11 cellular contexts compared by ENCODE assay signal in the genomic region with DNA sequence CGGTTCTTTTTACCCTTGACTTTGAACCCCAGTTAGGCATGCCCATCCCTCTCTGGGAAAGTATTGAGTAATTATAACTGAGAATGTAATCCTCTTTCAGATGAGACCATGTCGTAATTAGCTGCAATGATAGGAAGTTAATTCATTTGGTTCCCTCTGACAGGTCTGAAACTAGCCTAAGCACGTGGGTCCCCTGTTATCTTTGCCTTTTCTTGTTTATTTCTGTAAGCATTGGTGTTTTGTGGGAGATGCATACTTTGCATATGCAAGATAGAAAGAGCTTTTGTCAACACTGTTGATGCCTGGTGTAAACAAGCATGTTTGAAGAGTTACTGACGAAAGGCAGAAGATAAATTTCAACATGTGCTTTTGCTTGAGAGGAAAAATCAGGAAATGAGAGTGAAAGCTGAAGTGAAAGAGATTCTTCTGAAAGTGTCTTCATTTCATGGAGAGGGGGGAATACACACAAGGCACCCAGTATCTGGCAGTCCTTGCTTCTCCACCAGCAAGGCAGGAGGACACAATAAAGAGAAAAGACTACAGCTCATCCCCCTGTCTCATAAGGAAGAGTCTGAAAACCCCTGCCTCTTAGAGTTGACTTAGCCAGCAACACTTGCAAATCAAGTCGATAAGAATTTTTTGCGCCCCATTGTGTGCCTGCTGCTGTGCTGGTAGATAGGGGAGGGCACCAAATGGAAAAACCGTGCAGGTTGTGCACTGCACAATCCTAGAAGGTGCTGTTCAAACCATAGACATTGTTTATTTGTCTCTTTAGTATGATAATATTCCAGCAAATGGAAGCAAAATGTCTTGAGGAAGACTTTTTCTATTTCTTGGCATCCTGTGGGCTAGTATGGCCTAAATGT.
DNase-seq lines count a peak whose midpoint lies in the region; ATAC-seq lines count a peak whose summit lies in the region.
"Had no signal": no experiment of that assay in that cellular context is flagged by ENCODE, and none has a peak within 500 bp of the region (broad histone marks: within the 10 kb centered on the region; RNA-seq: fewer than 3 reads in every experiment).

No MANE protein-coding gene starts in this region.

- DNase-seq in NCI-H82 (lab: John Stamatoyannopoulos, UW): peak; percentile 28
- no peak for DNase-seq in NCI-H82 treated with DMSO at 0.1 percent for 48 hours (lab: John Stamatoyannopoulos, UW; ENCODE audit: unreplicated experiment)
- DNase-seq in SKM-1 (lab: John Stamatoyannopoulos, UW; ENCODE audit: unreplicated experiment): peak; percentile 48
- no peak for DNase-seq in activated T-helper 1 cell treated with anti-CD3 and anti-CD28 coated beads, Interleukin-12 subunit alpha, Interleukin-12 subunit beta, Interleukin-2, Interleukin-4 antibody, amounts not matched to agents 30 ng/mL and 10 ng/mL and 1 ng/mL, durations not matched to agents 14 hours and 24 hours and 36 hours (ENCODE audit: low spot score)
- no peak for DNase-seq in NCI-H748 (lab: John Stamatoyannopoulos, UW; ENCODE audit: unreplicated experiment)
- no peak for DNase-seq in activated CD4-positive, alpha-beta memory T cell treated with anti-CD3 and anti-CD28 coated beads, Interleukin-2, amount 10 ng/mL, durations not matched to agents 7 days and 5 days
- DNase-seq: left cardiac atrium, NCI-H1694 had no signal

- intact Hi-C loops in activated T-helper 1 cell treated with anti-CD3 and anti-CD28 coated beads, Interleukin-12 subunit alpha, Interleukin-12 subunit beta, Interleukin-2, Interleukin-4 antibody, amounts not matched to agents 30 ng/mL and 10 ng/mL and 1 ng/mL, durations not matched to agents 14 hours and 24 hours and 36 hours (cut with micrococcal nuclease): no loop called here

- POLR2A ChIA-PET in activated CD4-positive, alpha-beta memory T cell treated with anti-CD3 and anti-CD28 coated beads, Interleukin-2, amount 10 ng/mL, durations not matched to agents 7 days and 5 days (lab: Charles Lee): no interaction called here

- H3K27me3 Mint-ChIP-seq in activated T-helper 1 cell treated with anti-CD3 and anti-CD28 coated beads, Interleukin-12 subunit alpha, Interleukin-12 subunit beta, Interleukin-2, Interleukin-4 antibody, amounts not matched to agents 30 ng/mL and 10 ng/mL and 1 ng/mL, durations not matched to agents 14 hours and 24 hours and 36 hours (ENCODE audit: insufficient read depth): peaks cover 18% of the 10 kb centered on the region
- peaks cover 26% of the 10 kb centered on the region for H3K27me3 Mint-ChIP-seq in activated CD4-positive, alpha-beta memory T cell treated with anti-CD3 and anti-CD28 coated beads, Interleukin-2, amount 10 ng/mL, durations not matched to agents 7 days and 5 days

- no peak overlapping the region for H3K27ac Mint-ChIP-seq in activated T-helper 1 cell treated with anti-CD3 and anti-CD28 coated beads, Interleukin-12 subunit alpha, Interleukin-12 subunit beta, Interleukin-2, Interleukin-4 antibody, amounts not matched to agents 30 ng/mL and 10 ng/mL and 1 ng/mL, durations not matched to agents 14 hours and 24 hours and 36 hours
- H3K27ac Mint-ChIP-seq in activated CD4-positive, alpha-beta memory T cell treated with anti-CD3 and anti-CD28 coated beads, Interleukin-2, amount 10 ng/mL, durations not matched to agents 7 days and 5 days: no peak overlapping the region

- ATAC-seq in HG03060 (IDR thresholded peaks at IDR 0.05; ENCODE audit: low read depth, unreplicated experiment): peak; percentile 66

- no peaks in the 10 kb centered on the region for H3K36me3 Mint-ChIP-seq in activated T-helper 1 cell treated with anti-CD3 and anti-CD28 coated beads, Interleukin-12 subunit alpha, Interleukin-12 subunit beta, Interleukin-2, Interleukin-4 antibody, amounts not matched to agents 30 ng/mL and 10 ng/mL and 1 ng/mL, durations not matched to agents 14 hours and 24 hours and 36 hours (ENCODE audit: low read depth)
- H3K36me3 Mint-ChIP-seq in activated CD4-positive, alpha-beta memory T cell treated with anti-CD3 and anti-CD28 coated beads, Interleukin-2, amount 10 ng/mL, durations not matched to agents 7 days and 5 days (ENCODE audit: low read depth): no peaks in the 10 kb centered on the region

- H3K4me3 Mint-ChIP-seq in activated T-helper 1 cell treated with anti-CD3 and anti-CD28 coated beads, Interleukin-12 subunit alpha, Interleukin-12 subunit beta, Interleukin-2, Interleukin-4 antibody, amounts not matched to agents 30 ng/mL and 10 ng/mL and 1 ng/mL, durations not matched to agents 14 hours and 24 hours and 36 hours: no peak overlapping the region
- no peak overlapping the region for H3K4me3 Mint-ChIP-seq in activated CD4-positive, alpha-beta memory T cell treated with anti-CD3 and anti-CD28 coated beads, Interleukin-2, amount 10 ng/mL, durations not matched to agents 7 days and 5 days

- peaks cover 3% of the 10 kb centered on the region for H3K9me3 Mint-ChIP-seq in activated T-helper 1 cell treated with anti-CD3 and anti-CD28 coated beads, Interleukin-12 subunit alpha, Interleukin-12 subunit beta, Interleukin-2, Interleukin-4 antibody, amounts not matched to agents 30 ng/mL and 10 ng/mL and 1 ng/mL, durations not matched to agents 14 hours and 24 hours and 36 hours
- peaks cover 2% of the 10 kb centered on the region for H3K9me3 Mint-ChIP-seq in activated CD4-positive, alpha-beta memory T cell treated with anti-CD3 and anti-CD28 coated beads, Interleukin-2, amount 10 ng/mL, durations not matched to agents 7 days and 5 days

- H3K27ac ChIP-seq in temporal lobe (ENCODE audit: low read depth, low read length): peak overlapping the region; percentile 4
- H3K27ac ChIP-seq: 22Rv1 had no signal

- CTCF ChIA-PET in activated CD4-positive, alpha-beta memory T cell treated with anti-CD3 and anti-CD28 coated beads, Interleukin-2, amount 10 ng/mL, durations not matched to agents 7 days and 5 days (lab: Charles Lee): interaction anchor here (0.9 kb wide), 1 partner anchor 115 kb away, joined by 3 read pairs; no protein-coding TSS in a partner anchor

- no peaks in the 10 kb centered on the region for H3K4me1 Mint-ChIP-seq in activated T-helper 1 cell treated with anti-CD3 and anti-CD28 coated beads, Interleukin-12 subunit alpha, Interleukin-12 subunit beta, Interleukin-2, Interleukin-4 antibody, amounts not matched to agents 30 ng/mL and 10 ng/mL and 1 ng/mL, durations not matched to agents 14 hours and 24 hours and 36 hours (ENCODE audit: low read depth)
- no peaks in the 10 kb centered on the region for H3K4me1 Mint-ChIP-seq in activated CD4-positive, alpha-beta memory T cell treated with anti-CD3 and anti-CD28 coated beads, Interleukin-2, amount 10 ng/mL, durations not matched to agents 7 days and 5 days

Comparison
In these comparisons a context has a peak if more than half of its experiments do, and no peak if none do; other contexts are left out.
1. DNase-seq: peak in NCI-H82 (single experiment) and SKM-1 (single experiment); none in NCI-H82 treated with DMSO at 0.1 percent for 48 hours (single experiment), activated T-helper 1 cell treated with anti-CD3 and anti-CD28 coated beads, Interleukin-12 subunit alpha, Interleukin-12 subunit beta, Interleukin-2, Interleukin-4 antibody, amounts not matched to agents 30 ng/mL and 10 ng/mL and 1 ng/mL, durations not matched to agents 14 hours and 24 hours and 36 hours (single experiment), NCI-H748 (single experiment) and activated CD4-positive, alpha-beta memory T cell treated with anti-CD3 and anti-CD28 coated beads, Interleukin-2, amount 10 ng/mL, durations not matched to agents 7 days and 5 days (single experiment).